1 cellular context compared by ENCODE assay signal in the genomic region with DNA sequence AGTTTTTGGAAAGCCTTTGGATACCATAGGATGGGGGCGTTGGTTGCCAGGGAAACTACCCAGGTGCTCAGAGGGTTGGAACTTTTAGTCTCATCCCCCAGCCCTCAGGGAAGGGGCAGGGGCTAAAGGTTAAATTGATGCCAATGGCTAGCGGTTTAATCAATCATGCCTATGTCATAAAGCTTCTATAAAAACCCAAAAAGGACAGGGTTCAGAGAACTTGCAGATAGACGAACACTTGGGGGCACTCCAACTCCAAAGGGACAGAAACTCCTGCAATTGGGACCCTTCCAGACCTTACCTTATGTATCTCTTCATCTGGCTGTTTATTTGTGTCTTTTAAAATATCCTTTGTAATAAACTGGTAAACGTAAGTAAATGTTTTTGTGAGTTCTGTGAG.
TF ChIP-seq lines count a peak whose summit lies in the region.

No MANE protein-coding gene starts in this region.

TF ChIP-seq in H1, 55 proteins besides CTCF, POLR2A, EP300 and RAD21 (continued from another document):
- TF ChIP-seq, protein P1, sequence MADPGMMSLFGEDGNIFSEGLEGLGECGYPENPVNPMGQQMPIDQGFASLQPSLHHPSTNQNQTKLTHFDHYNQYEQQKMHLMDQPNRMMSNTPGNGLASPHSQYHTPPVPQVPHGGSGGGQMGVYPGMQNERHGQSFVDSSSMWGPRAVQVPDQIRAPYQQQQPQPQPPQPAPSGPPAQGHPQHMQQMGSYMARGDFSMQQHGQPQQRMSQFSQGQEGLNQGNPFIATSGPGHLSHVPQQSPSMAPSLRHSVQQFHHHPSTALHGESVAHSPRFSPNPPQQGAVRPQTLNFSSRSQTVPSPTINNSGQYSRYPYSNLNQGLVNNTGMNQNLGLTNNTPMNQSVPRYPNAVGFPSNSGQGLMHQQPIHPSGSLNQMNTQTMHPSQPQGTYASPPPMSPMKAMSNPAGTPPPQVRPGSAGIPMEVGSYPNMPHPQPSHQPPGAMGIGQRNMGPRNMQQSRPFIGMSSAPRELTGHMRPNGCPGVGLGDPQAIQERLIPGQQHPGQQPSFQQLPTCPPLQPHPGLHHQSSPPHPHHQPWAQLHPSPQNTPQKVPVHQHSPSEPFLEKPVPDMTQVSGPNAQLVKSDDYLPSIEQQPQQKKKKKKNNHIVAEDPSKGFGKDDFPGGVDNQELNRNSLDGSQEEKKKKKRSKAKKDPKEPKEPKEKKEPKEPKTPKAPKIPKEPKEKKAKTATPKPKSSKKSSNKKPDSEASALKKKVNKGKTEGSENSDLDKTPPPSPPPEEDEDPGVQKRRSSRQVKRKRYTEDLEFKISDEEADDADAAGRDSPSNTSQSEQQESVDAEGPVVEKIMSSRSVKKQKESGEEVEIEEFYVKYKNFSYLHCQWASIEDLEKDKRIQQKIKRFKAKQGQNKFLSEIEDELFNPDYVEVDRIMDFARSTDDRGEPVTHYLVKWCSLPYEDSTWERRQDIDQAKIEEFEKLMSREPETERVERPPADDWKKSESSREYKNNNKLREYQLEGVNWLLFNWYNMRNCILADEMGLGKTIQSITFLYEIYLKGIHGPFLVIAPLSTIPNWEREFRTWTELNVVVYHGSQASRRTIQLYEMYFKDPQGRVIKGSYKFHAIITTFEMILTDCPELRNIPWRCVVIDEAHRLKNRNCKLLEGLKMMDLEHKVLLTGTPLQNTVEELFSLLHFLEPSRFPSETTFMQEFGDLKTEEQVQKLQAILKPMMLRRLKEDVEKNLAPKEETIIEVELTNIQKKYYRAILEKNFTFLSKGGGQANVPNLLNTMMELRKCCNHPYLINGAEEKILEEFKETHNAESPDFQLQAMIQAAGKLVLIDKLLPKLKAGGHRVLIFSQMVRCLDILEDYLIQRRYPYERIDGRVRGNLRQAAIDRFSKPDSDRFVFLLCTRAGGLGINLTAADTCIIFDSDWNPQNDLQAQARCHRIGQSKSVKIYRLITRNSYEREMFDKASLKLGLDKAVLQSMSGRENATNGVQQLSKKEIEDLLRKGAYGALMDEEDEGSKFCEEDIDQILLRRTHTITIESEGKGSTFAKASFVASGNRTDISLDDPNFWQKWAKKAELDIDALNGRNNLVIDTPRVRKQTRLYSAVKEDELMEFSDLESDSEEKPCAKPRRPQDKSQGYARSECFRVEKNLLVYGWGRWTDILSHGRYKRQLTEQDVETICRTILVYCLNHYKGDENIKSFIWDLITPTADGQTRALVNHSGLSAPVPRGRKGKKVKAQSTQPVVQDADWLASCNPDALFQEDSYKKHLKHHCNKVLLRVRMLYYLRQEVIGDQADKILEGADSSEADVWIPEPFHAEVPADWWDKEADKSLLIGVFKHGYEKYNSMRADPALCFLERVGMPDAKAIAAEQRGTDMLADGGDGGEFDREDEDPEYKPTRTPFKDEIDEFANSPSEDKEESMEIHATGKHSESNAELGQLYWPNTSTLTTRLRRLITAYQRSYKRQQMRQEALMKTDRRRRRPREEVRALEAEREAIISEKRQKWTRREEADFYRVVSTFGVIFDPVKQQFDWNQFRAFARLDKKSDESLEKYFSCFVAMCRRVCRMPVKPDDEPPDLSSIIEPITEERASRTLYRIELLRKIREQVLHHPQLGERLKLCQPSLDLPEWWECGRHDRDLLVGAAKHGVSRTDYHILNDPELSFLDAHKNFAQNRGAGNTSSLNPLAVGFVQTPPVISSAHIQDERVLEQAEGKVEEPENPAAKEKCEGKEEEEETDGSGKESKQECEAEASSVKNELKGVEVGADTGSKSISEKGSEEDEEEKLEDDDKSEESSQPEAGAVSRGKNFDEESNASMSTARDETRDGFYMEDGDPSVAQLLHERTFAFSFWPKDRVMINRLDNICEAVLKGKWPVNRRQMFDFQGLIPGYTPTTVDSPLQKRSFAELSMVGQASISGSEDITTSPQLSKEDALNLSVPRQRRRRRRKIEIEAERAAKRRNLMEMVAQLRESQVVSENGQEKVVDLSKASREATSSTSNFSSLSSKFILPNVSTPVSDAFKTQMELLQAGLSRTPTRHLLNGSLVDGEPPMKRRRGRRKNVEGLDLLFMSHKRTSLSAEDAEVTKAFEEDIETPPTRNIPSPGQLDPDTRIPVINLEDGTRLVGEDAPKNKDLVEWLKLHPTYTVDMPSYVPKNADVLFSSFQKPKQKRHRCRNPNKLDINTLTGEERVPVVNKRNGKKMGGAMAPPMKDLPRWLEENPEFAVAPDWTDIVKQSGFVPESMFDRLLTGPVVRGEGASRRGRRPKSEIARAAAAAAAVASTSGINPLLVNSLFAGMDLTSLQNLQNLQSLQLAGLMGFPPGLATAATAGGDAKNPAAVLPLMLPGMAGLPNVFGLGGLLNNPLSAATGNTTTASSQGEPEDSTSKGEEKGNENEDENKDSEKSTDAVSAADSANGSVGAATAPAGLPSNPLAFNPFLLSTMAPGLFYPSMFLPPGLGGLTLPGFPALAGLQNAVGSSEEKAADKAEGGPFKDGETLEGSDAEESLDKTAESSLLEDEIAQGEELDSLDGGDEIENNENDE (IDR thresholded peaks at IDR 0.05; ENCODE audit: insufficient replicate concordance, low read length) = no peak
- TF ChIP-seq CBX5 (IDR thresholded peaks at IDR 0.05; ENCODE audit: low read depth, low read length) = no peak
- no peak for TF ChIP-seq NRF1 (IDR thresholded peaks at IDR 0.05; ENCODE audit: low read depth, low read length)
- TF ChIP-seq RNF2 (IDR thresholded peaks at IDR 0.05; ENCODE audit: borderline replicate concordance, low read depth, low read length, missing control alignments, poor library complexity, severe bottlenecking) = no peak
- no peak for TF ChIP-seq SP4 (IDR thresholded peaks at IDR 0.05; ENCODE audit: low read length)
- no peak for TF ChIP-seq JUND (IDR thresholded peaks at IDR 0.05; ENCODE audit: low read length)
- TF ChIP-seq CTBP2 (IDR thresholded peaks at IDR 0.05; ENCODE audit: borderline replicate concordance, insufficient read depth, insufficient read length, low read length) = no peak
- no peak for TF ChIP-seq EGR1 (IDR thresholded peaks at IDR 0.05; ENCODE audit: borderline replicate concordance, low read depth, low read length)
- no peak for TF ChIP-seq TAF7 (optimal IDR thresholded peaks at IDR 0.05; ENCODE audit: borderline replicate concordance, low read depth, low read length)
- TF ChIP-seq, protein P2, sequence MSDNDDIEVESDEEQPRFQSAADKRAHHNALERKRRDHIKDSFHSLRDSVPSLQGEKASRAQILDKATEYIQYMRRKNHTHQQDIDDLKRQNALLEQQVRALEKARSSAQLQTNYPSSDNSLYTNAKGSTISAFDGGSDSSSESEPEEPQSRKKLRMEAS (IDR thresholded peaks at IDR 0.05) = no peak
- no peak for TF ChIP-seq SIRT6 (IDR thresholded peaks at IDR 0.05; ENCODE audit: low read length)
- no peak for TF ChIP-seq TEAD4 (IDR thresholded peaks at IDR 0.05; ENCODE audit: low read depth, low read length)
- no peak for TF ChIP-seq MAFK (IDR thresholded peaks at IDR 0.05; ENCODE audit: low read depth, low read length)
- TF ChIP-seq SRF (IDR thresholded peaks at IDR 0.05; ENCODE audit: low read depth, low read length) = no peak
- TF ChIP-seq, protein P3, sequence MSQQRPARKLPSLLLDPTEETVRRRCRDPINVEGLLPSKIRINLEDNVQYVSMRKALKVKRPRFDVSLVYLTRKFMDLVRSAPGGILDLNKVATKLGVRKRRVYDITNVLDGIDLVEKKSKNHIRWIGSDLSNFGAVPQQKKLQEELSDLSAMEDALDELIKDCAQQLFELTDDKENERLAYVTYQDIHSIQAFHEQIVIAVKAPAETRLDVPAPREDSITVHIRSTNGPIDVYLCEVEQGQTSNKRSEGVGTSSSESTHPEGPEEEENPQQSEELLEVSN (IDR thresholded peaks at IDR 0.05) = no peak
- no peak for TF ChIP-seq TAF1 (IDR thresholded peaks at IDR 0.05; ENCODE audit: low read depth, low read length)
